8 cellular contexts compared by ENCODE assay signal in the genomic region with DNA sequence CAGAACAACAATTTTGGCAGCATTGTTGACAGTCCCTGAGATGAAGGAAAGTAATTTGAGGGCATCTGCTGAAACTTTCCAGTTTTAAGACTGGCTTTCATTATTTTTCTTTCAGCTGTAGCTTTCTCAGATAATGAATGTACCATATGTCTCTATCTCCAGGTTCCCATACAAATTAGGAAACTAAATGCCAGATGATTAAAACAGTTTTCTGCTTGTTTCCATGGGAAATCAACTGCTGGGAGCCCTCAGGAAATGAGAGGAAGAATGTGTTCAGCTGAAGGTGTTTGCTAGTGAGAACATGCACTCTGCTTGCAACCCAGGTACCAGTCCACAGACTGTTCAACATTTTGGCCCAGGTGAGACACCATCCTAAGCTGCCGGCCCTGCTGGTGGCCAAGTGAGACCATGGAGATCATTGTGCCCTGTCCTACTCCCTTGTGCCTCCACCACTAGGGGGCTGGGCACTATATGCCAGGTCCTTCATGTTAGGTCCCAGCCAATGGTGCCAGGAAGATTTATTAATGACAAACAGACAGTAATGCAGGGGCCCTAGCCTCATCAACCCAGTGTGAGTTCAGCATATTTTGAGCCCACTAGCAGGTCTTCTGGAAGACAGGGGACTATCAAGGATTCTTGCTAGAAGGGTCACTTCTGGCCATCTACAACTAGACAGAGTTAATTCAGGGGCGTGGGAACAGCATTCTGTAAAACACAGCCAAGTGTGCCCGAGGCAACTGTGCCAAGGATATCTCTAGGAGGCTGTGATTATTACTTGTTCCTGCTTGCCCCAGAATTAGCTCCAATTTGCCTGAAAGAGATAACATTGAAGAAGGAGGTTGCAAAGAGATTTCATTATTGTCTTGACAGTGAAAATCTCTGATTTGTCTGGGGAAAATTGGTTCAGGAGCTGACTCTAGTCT. TPM values are rescaled to one million over a fixed set of nuclear protein-coding genes. Genes with fewer than 3 reads are reported as not detected.
DNase-seq lines count a peak whose midpoint lies in the region; ATAC-seq and TF ChIP-seq lines count a peak whose summit lies in the region.

No MANE protein-coding gene starts in this region.

- no peak overlapping the region for H3K27ac Mint-ChIP-seq in activated T-helper 17 cell treated with anti-CD3 and anti-CD28 coated beads, Interleukin-2, amount 50 U/mL, for 72 hours

- H3K9me3 Mint-ChIP-seq in activated T-helper 17 cell treated with anti-CD3 and anti-CD28 coated beads, Interleukin-2, amount 50 U/mL, for 72 hours = peaks cover 6% of the 10 kb centered on the region

- WGBS in SK-N-SH (ENCODE audit: low lambda C conversion rate) = 68% methylated on average over 2 of the region's 3 CpGs
- 34 to 44% (median 37%) methylated on average over 3 of the region's 3 CpGs for WGBS in heart left ventricle, 4 donors
- 79% methylated on average over 3 of the region's 3 CpGs; no CpG with 5 or more reads in 1 of the 2 donors for WGBS in transverse colon (ENCODE audit: low coverage in 1 of 2), 2 donors

- no peaks in the 10 kb centered on the region for H3K27me3 Mint-ChIP-seq in activated T-helper 17 cell treated with anti-CD3 and anti-CD28 coated beads, Interleukin-2, amount 50 U/mL, for 72 hours

- TF ChIP-seq POLR2A in heart left ventricle (IDR thresholded peaks at IDR 0.05) = no peak
- no peak for TF ChIP-seq POLR2A in transverse colon (IDR thresholded peaks at IDR 0.05)

- no peaks in the 10 kb centered on the region for H3F3A ChIP-seq in SK-N-SH (replicated peaks; ENCODE audit: insufficient read depth)

- ATAC-seq in Right ventricle myocardium inferior (peak; percentile 51), heart left ventricle (peak; percentile 51 to 76 (median 66)), HG03442 (IDR thresholded peaks at IDR 0.05; ENCODE audit: unreplicated experiment) (no peak)
- no peak for ATAC-seq in activated T-helper 17 cell treated with anti-CD3 and anti-CD28 coated beads, Interleukin-2, amount 50 U/mL, for 72 hours (replicated peaks)

- TF ChIP-seq CTCF in SK-N-SH (IDR thresholded peaks at IDR 0.05) (peak; percentile 49), heart left ventricle (IDR thresholded peaks at IDR 0.05) (peak; percentile 13 to 48 (median 38)), transverse colon (IDR thresholded peaks at IDR 0.05) (peak in 4 of 5 experiments; percentile 15 to 37 (median 20))

- H3K9ac ChIP-seq in SK-N-SH = no peak overlapping the region

- intact Hi-C loops in Right ventricle myocardium inferior (cut with DNase I) (loop anchor here (2.0 kb wide), 1 partner anchor 17 kb away; a partner anchor contains a TSS), cardiac septum (cut with DNase I) (loop anchor here (5.0 kb wide), 1 partner anchor 146 kb away; no protein-coding TSS in a partner anchor), heart left ventricle (cut with DNase I) (loop anchor here in 1 of 10 donors (10.0 kb wide), 1 partner anchor 379 kb away; a partner anchor contains a TSS), transverse colon (cut with DNase I; ENCODE audit: low total_unique reads) (no loop called here)

- H3K4me3 ChIP-seq in SK-N-SH (ENCODE audit: low read depth in 2 of 2, low read length in 1 of 2) (no peak overlapping the region), heart left ventricle (no peak overlapping the region), transverse colon (no peak overlapping the region)

- H3K27ac ChIP-seq in SK-N-SH (ENCODE audit: low read depth in 2 of 2, low read length in 1 of 2) (peak overlapping the region in 1 of 2 experiments; percentile 77; a peak in 2 of 4 replicates), heart left ventricle (peak overlapping the region; percentile 43 to 80 (median 64)), transverse colon (no peak overlapping the region)

- POLR2A ChIA-PET in SK-N-SH (lab: Yijun Ruan, JAX) = no interaction called here

- H2AFZ ChIP-seq in SK-N-SH (ENCODE audit: low read depth) = no peak overlapping the region

- peaks cover 39% of the 10 kb centered on the region for H3K36me3 Mint-ChIP-seq in activated T-helper 17 cell treated with anti-CD3 and anti-CD28 coated beads, Interleukin-2, amount 50 U/mL, for 72 hours (ENCODE audit: low read depth)

- no peak for DNase-seq in Right ventricle myocardium inferior (ENCODE audit: missing footprints)
- DNase-seq in cardiac septum (ENCODE audit: low spot score) = no peak
- DNase-seq in SK-N-SH = peak; percentile 63
- no peak for DNase-seq in heart left ventricle
- DNase-seq in transverse colon = peak; percentile 30
- no peak for DNase-seq in NCI-H1417 treated with DMSO at 0.1 percent for 48 hours (lab: John Stamatoyannopoulos, UW)

- peaks cover 37% of the 10 kb centered on the region for H3K4me1 Mint-ChIP-seq in activated T-helper 17 cell treated with anti-CD3 and anti-CD28 coated beads, Interleukin-2, amount 50 U/mL, for 72 hours

- H3K36me3 ChIP-seq in SK-N-SH (replicated peaks in 1 of 2; ENCODE audit: control insufficient read depth in 1 of 2, insufficient read depth in 2 of 2, low read length in 1 of 2) = peaks cover 0 to 4% of the 10 kb centered on the region in 2 experiments
- H3K36me3 ChIP-seq in heart left ventricle = no peaks in the 10 kb centered on the region
- no peaks in the 10 kb centered on the region for H3K36me3 ChIP-seq in transverse colon

- peak; percentile 17 for TF ChIP-seq RAD21 in SK-N-SH (IDR thresholded peaks at IDR 0.05; ENCODE audit: low read length)

- H3K4me2 ChIP-seq in SK-N-SH = no peak overlapping the region

- H3K4me1 ChIP-seq in SK-N-SH (ENCODE audit: control insufficient read depth in 1 of 2, insufficient read depth in 2 of 2, low read depth in 1 of 2, low read length in 1 of 2) = peaks cover 0 to 13% of the 10 kb centered on the region in 2 experiments; a peak in 1 of 4 replicates
- peaks cover 9 to 38% (median 28%) of the 10 kb centered on the region in 12 donors for H3K4me1 ChIP-seq in heart left ventricle
- H3K4me1 ChIP-seq in transverse colon = no peaks in the 10 kb centered on the region

- H3K27me3 ChIP-seq in SK-N-SH (ENCODE audit: insufficient read depth) (no peaks in the 10 kb centered on the region), heart left ventricle (no peaks in the 10 kb centered on the region), transverse colon (no peaks in the 10 kb centered on the region)

- no peaks in the 10 kb centered on the region for H3K79me2 ChIP-seq in SK-N-SH (ENCODE audit: insufficient read depth)

- TF ChIP-seq EP300 in SK-N-SH (IDR thresholded peaks at IDR 0.05; ENCODE audit: borderline replicate concordance in 1 of 2, low read depth in 1 of 2, low read length in 1 of 2) = no peak; a peak in 1 of 4 replicates
- no peak for TF ChIP-seq EP300 in transverse colon (IDR thresholded peaks at IDR 0.05; ENCODE audit: low read depth)

- no peaks in the 10 kb centered on the region for H3K9me3 ChIP-seq in SK-N-SH
- H3K9me3 ChIP-seq in heart left ventricle = peaks cover 0 to 9% (median 0%) of the 10 kb centered on the region in 12 donors
- no peaks in the 10 kb centered on the region for H3K9me3 ChIP-seq in transverse colon

- in situ Hi-C loops in transverse colon (cut with MboI; ENCODE audit: low pct_ligation_motif_present in 1 of 4, low pct_unique_long_range_greater_than_20kb in 1 of 4, low sequenced_read_pairs in 3 of 4) = no loop called here

- H3K9me2 ChIP-seq in SK-N-SH = no peaks in the 10 kb centered on the region

- CTCF ChIA-PET in SK-N-SH (lab: Yijun Ruan, JAX) = interaction anchor here (0.6 to 4.9 kb wide), 19 partner anchors 7 to 189 kb away, joined by 3 to 43 read pairs (median 6); no protein-coding TSS in a partner anchor

- H3K4me3 Mint-ChIP-seq in activated T-helper 17 cell treated with anti-CD3 and anti-CD28 coated beads, Interleukin-2, amount 50 U/mL, for 72 hours = no peak overlapping the region

- H4K20me1 ChIP-seq in SK-N-SH (ENCODE audit: insufficient read depth) = no peaks in the 10 kb centered on the region

TF ChIP-seq in SK-N-SH, 30 proteins besides CTCF, POLR2A, EP300 and RAD21:
- no peak for TF ChIP-seq CHD2 (IDR thresholded peaks at IDR 0.05; ENCODE audit: low read length, partially characterized antibody)
- TF ChIP-seq YY1 (IDR thresholded peaks at IDR 0.05; ENCODE audit: low read depth) = no peak
- no peak for TF ChIP-seq GATA2 (CRISPR knock-in tag; IDR thresholded peaks at IDR 0.05)
- TF ChIP-seq RCOR1 (IDR thresholded peaks at IDR 0.05; ENCODE audit: low read length) = 0 out of 2 replicates have a peak, but pooled peaks have one; percentile 56

RNA-seq across cellular contexts. Expression of a gene that starts 17.0 kb away (rescaled TPM):
- total RNA-seq in Right ventricle myocardium inferior (7.7 TPM), cardiac septum (8.3 TPM), heart left ventricle (10 to 100 TPM in 3 of 9 donors, 1 to 10 TPM in 6; 5.6 to 16.3 (median 9.7) TPM), transverse colon (1 to 10 TPM; 2.4 to 4.4 (median 2.7) TPM)
- polyA plus RNA-seq in SK-N-SH (2012; rRNA removed) (4.2 and 5.2 TPM in 2 replicates), heart left ventricle (1 to 10 TPM; 3.2 to 4.6 TPM)
- 6.5 and 6.6 TPM in 2 replicates for polyA plus RNA-seq in SK-N-SH (2012; cell fraction: cytosol; rRNA removed)
- polyA plus RNA-seq in SK-N-SH (2012; cell fraction: nucleus; rRNA removed) = 2.2 and 3.0 TPM in 2 replicates
- 10 to 100 TPM; 27.7 to 50.4 TPM for total RNA-seq in activated T-helper 17 cell treated with anti-CD3 and anti-CD28 coated beads, Interleukin-2, amount 50 U/mL, for 72 hours

Comparison
In these comparisons a context has a peak if more than half of its experiments do, and no peak if none do; other contexts are left out.
1. ATAC-seq: peak in Right ventricle myocardium inferior (single experiment) and heart left ventricle (4 of 4); none in activated T-helper 17 cell treated with anti-CD3 and anti-CD28 coated beads, Interleukin-2, amount 50 U/mL, for 72 hours (single experiment) and HG03442 (single experiment).
2. DNase-seq: peak in SK-N-SH (single experiment) and transverse colon (single experiment); none in Right ventricle myocardium inferior (single experiment), cardiac septum (single experiment), heart left ventricle (0 of 5) and NCI-H1417 treated with DMSO at 0.1 percent for 48 hours (single experiment).
3. H3K27ac ChIP-seq: peak in heart left ventricle (12 of 12); none in transverse colon (0 of 4).
4. Peak in every context shown above with its lines, with median percentiles within 50 percentile points of each other: CTCF ChIP-seq.